ENCODE assay signal across 24 cellular contexts in the genomic region with DNA sequence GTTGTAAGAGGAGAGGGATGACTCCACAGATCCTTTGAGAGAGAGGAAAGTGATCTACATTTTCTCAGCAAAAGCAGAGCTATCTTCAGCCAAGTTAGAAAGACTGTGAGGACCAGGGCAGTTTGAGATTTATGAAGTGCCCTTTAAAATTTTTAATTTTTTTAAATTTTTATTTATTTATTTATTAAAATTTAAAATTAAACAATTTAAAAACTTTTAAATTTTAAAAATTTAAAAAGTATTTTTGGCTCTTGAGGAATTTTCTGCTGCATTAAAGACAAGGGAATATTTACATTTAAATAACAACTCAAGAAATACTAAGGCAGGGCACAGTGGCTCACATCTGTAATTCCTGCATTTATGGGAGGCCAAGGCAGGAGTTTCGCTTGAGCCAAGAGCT.
"Had no signal": no experiment of that assay in that cellular context is flagged by ENCODE, and none has a peak within 500 bp of the region (broad histone marks: within the 10 kb centered on the region; RNA-seq: fewer than 3 reads in every experiment).

No MANE protein-coding gene starts in this region.

- FAIRE-seq: endometrium, endothelial cell of umbilical vein had no signal

- ATAC-seq: effector memory CD8-positive, alpha-beta T cell; esophagus mucosa; foreskin keratinocyte; gastrocnemius medialis; gastroesophageal sphincter; heart left ventricle; heart right ventricle had no signal

- H3K4me3 Mint-ChIP-seq: dendritic cell treated with granulocyte-macrophage colony-stimulating factor and Interleukin-4, amounts not matched to agents 40 ng/mL and 50 ng/mL, for 4 days; effector memory CD8-positive, alpha-beta T cell; endodermal cell had no signal

- DNase-seq: colonic mucosa; cortex of kidney; dermis blood vessel endothelial cell; dorsolateral prefrontal cortex; effector CD4-positive, alpha-beta T cell; effector CD8-positive, alpha-beta T cell; effector memory CD4-positive, alpha-beta T cell; effector memory CD8-positive, alpha-beta T cell; endodermal cell; erythroblast; esophagus squamous epithelium; foreskin fibroblast; foreskin keratinocyte; foreskin melanocyte; gastrocnemius medialis; glutamatergic neuron; head of caudate nucleus; heart left ventricle; heart right ventricle had no signal

- H3K4me1 Mint-ChIP-seq: endodermal cell had no signal

- H3K9me3 Mint-ChIP-seq: dendritic cell treated with granulocyte-macrophage colony-stimulating factor and Interleukin-4, amounts not matched to agents 40 ng/mL and 50 ng/mL, for 4 days; effector memory CD8-positive, alpha-beta T cell had no signal

- H3K27me3 Mint-ChIP-seq: dendritic cell treated with granulocyte-macrophage colony-stimulating factor and Interleukin-4, amounts not matched to agents 40 ng/mL and 50 ng/mL, for 4 days had no signal

- H3K27ac Mint-ChIP-seq: dendritic cell treated with granulocyte-macrophage colony-stimulating factor and Interleukin-4, amounts not matched to agents 40 ng/mL and 50 ng/mL, for 4 days; endodermal cell had no signal
